Comparison of ENCODE assay signal across 10 cellular contexts in the genomic region with DNA sequence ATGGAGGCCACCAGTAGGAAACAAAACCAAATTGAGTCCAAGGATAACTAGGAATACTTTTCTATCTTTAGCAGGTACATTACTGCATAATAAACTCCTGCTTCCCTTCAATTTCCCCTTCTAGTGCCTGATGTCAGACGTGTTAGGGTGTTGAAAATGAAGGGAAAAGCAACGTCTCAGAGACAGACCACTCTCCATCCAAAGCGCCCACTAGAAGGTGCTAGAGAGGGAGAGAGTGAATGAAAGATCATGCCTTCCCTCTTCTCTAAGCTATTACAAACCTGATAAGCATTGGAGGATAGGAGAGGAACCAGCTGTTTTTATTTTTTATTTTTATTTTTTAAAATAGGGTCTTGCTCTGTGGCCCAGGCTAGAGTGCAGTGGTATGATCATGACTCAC.
DNase-seq lines count a peak whose midpoint lies in the region; ATAC-seq, FAIRE-seq and TF ChIP-seq lines count a peak whose summit lies in the region.
"Had no signal": no experiment of that assay in that cellular context is flagged by ENCODE, and none has a peak within 500 bp of the region (broad histone marks: within the 10 kb centered on the region; RNA-seq: fewer than 3 reads in every experiment).

No MANE protein-coding gene starts in this region.

- peaks cover 11 to 12% of the 10 kb centered on the region in 2 donors for H3K9me3 Mint-ChIP-seq in stimulated activated naive CD8-positive, alpha-beta T cell treated with anti-CD3 and anti-CD28 coated beads, Interleukin-15, amount 100 ng/mL, for 72 hours

- DNase-seq in stimulated activated naive CD8-positive, alpha-beta T cell treated with anti-CD3 and anti-CD28 coated beads, Interleukin-15, Interleukin-2, amounts not matched to agents 100 U/mL and 50 U/mL, for 24 hours, result no peak
- no peak for DNase-seq in stimulated activated naive CD8-positive, alpha-beta T cell treated with anti-CD3 and anti-CD28 coated beads, Interleukin-15, amount 100 ng/mL, for 72 hours
- DNase-seq in fibroblast of the aortic adventitia (ENCODE audit: low read depth) (peak; percentile 14), suprapubic skin (ENCODE audit: low spot score in 2 of 2) (no peak), NCI-H187 (lab: John Stamatoyannopoulos, UW) (no peak), small intestine (no peak)

- no peak for FAIRE-seq in small intestine (lab: Jason Lieb, UNC)

- H3K4me3 ChIP-seq in fibroblast of the aortic adventitia (ENCODE audit: low read depth, low read length) (no peak overlapping the region), suprapubic skin (no peak overlapping the region), small intestine (ENCODE audit: low read depth in 1 of 2, low read length in 2 of 2) (no peak overlapping the region)
- H3K4me3 ChIP-seq: SK-N-MC had no signal

- H3K36me3 ChIP-seq in suprapubic skin (no peaks in the 10 kb centered on the region), small intestine (ENCODE audit: control insufficient read depth in 2 of 2, insufficient read depth in 2 of 2, low read length in 2 of 2) (no peaks in the 10 kb centered on the region)

- H3K4me1 ChIP-seq in suprapubic skin, result no peaks in the 10 kb centered on the region
- H3K4me1 ChIP-seq in small intestine (ENCODE audit: control insufficient read depth in 2 of 2, insufficient read depth in 1 of 2, low read depth in 1 of 2, low read length in 1 of 2), result no peaks in the 10 kb centered on the region

- TF ChIP-seq EP300 in suprapubic skin (IDR thresholded peaks at IDR 0.05), result no peak

- peaks cover 6% of the 10 kb centered on the region for H3K27me3 ChIP-seq in suprapubic skin
- no peaks in the 10 kb centered on the region for H3K27me3 ChIP-seq in small intestine (ENCODE audit: control insufficient read depth in 2 of 2, insufficient read depth in 2 of 2, low read length in 2 of 2)

- H3K27ac ChIP-seq in suprapubic skin, result no peak overlapping the region
- H3K27ac ChIP-seq in small intestine (ENCODE audit: low read depth in 1 of 2, low read length in 1 of 2), result no peak overlapping the region
- H3K27ac ChIP-seq: SK-N-MC had no signal

- no peak overlapping the region for H3K4me3 Mint-ChIP-seq in stimulated activated naive CD8-positive, alpha-beta T cell treated with anti-CD3 and anti-CD28 coated beads, Interleukin-15, amount 100 ng/mL, for 72 hours
- H3K4me3 Mint-ChIP-seq: stimulated activated effector memory CD8-positive, alpha-beta T cell treated with anti-CD3 and anti-CD28 coated beads, Interleukin-12 subunit alpha, Interleukin-12 subunit beta, amount 100 ng/mL, for 72 hours had no signal

- peak; percentile 40 for ATAC-seq in stimulated activated naive CD8-positive, alpha-beta T cell treated with anti-CD3 and anti-CD28 coated beads, Interleukin-15, Interleukin-2, amounts not matched to agents 100 U/mL and 50 U/mL, for 24 hours
- no peak for ATAC-seq in stimulated activated naive CD8-positive, alpha-beta T cell treated with anti-CD3 and anti-CD28 coated beads, Interleukin-15, amount 100 ng/mL, for 72 hours
- ATAC-seq in SK-N-SH treated with all-trans-retinoic acid at 6 μM for 48 hours, result peak; percentile 66
- no peak for ATAC-seq in GM21786 (IDR thresholded peaks at IDR 0.05; ENCODE audit: unreplicated experiment)

- H3K4me1 Mint-ChIP-seq in stimulated activated naive CD8-positive, alpha-beta T cell treated with anti-CD3 and anti-CD28 coated beads, Interleukin-15, amount 100 ng/mL, for 72 hours, result peaks cover 13% of the 10 kb centered on the region

- TF ChIP-seq CTCF in fibroblast of the aortic adventitia (IDR thresholded peaks at IDR 0.05; ENCODE audit: insufficient read depth, low read length), result peak; percentile 59
- TF ChIP-seq CTCF in suprapubic skin (IDR thresholded peaks at IDR 0.05), result peak in 1 of 2 donors; percentile 13

- no peak overlapping the region for H3K27ac Mint-ChIP-seq in stimulated activated naive CD8-positive, alpha-beta T cell treated with anti-CD3 and anti-CD28 coated beads, Interleukin-15, amount 100 ng/mL, for 72 hours

- no peaks in the 10 kb centered on the region for H3K27me3 Mint-ChIP-seq in stimulated activated naive CD8-positive, alpha-beta T cell treated with anti-CD3 and anti-CD28 coated beads, Interleukin-15, amount 100 ng/mL, for 72 hours

- 33% methylated on average over 3 of the region's 3 CpGs for WGBS in suprapubic skin
- WGBS in small intestine, 3 donors, result 13 to 31% (median 28%) methylated on average over 3 of the region's 3 CpGs

- no peaks in the 10 kb centered on the region for H3K9me3 ChIP-seq in suprapubic skin
- H3K9me3 ChIP-seq in small intestine (ENCODE audit: control insufficient read depth, low read depth), result no peaks in the 10 kb centered on the region

- no peak for TF ChIP-seq POLR2A in suprapubic skin (IDR thresholded peaks at IDR 0.05)

TF ChIP-seq in SK-N-SH treated with all-trans-retinoic acid at 6 μM for 48 hours, 23 proteins besides CTCF, POLR2A, EP300 and RAD21:
- TF ChIP-seq RARB (CRISPR knock-in tag; IDR thresholded peaks at IDR 0.05) (no peak), PATZ1 (CRISPR knock-in tag; IDR thresholded peaks at IDR 0.05; ENCODE audit: borderline replicate concordance) (no peak), ZNF8 (CRISPR knock-in tag; IDR thresholded peaks at IDR 0.05) (no peak), ESRRG (CRISPR knock-in tag; IDR thresholded peaks at IDR 0.05) (no peak), ARNTL (CRISPR knock-in tag; IDR thresholded peaks at IDR 0.05; ENCODE audit: borderline replicate concordance, low read depth) (no peak), ZNF70 (CRISPR knock-in tag; IDR thresholded peaks at IDR 0.05) (no peak), ZNF565 (CRISPR knock-in tag; conservative IDR thresholded peaks at IDR 0.05; ENCODE audit: low read depth) (no peak)
TF ChIP-seq in SK-N-SH treated with all-trans-retinoic acid at 6 μM for 48 hours: peak in this region for 0.

Comparison
In these comparisons a context has a peak if more than half of its experiments do, and no peak if none do; other contexts are left out.
1. ATAC-seq: peak in stimulated activated naive CD8-positive, alpha-beta T cell treated with anti-CD3 and anti-CD28 coated beads, Interleukin-15, Interleukin-2, amounts not matched to agents 100 U/mL and 50 U/mL, for 24 hours (single experiment) and SK-N-SH treated with all-trans-retinoic acid at 6 μM for 48 hours (single experiment); none in stimulated activated naive CD8-positive, alpha-beta T cell treated with anti-CD3 and anti-CD28 coated beads, Interleukin-15, amount 100 ng/mL, for 72 hours (single experiment) and GM21786 (single experiment).